8 cellular contexts compared by ENCODE assay signal in the genomic region with DNA sequence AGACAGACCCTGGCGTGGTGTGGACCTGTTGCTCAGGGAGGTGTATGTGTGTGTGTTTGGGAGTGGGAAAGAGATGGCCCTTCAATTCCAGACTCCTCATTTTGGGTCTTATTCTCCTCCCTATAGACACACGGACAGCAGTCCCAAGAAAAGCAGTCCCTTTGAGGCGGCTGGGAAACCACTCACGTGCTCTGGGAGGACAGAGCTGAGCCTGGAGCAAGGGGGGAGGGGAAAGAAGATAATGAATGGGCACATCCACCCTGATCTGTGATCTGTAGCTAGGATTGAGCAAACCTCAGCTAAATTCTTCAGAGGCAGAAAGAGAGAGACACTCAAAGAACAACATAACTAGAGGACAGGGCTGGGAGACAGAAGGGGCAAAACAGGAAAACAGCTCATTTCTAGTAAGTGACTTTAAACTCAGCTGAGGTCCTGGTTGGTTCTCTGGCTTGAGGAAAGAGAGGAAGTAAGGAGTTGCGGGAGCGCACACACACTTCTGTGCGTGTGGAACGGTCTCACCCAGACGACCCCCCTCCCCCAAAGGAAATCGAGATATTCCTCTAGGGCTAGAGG. TPM values are rescaled to one million over a fixed set of nuclear protein-coding genes. Genes with fewer than 3 reads are reported as not detected.
A peak's percentile ranks its signal among the peaks of the same experiment; 100 is the strongest.
DNase-seq lines count a peak whose midpoint lies in the region; ATAC-seq and TF ChIP-seq lines count a peak whose summit lies in the region.

No MANE protein-coding gene starts in this region.

- peaks cover 34% of the 10 kb centered on the region for H3K4me1 Mint-ChIP-seq in central memory CD8-positive, alpha-beta T cell
- peaks cover 22% of the 10 kb centered on the region for H3K4me1 Mint-ChIP-seq in mesothelial cell of epicardium

- DNase-seq in EH (ENCODE audit: low read depth) (peak; percentile 54), NAMALWA (ENCODE audit: low spot score) (peak; percentile 43), mesothelial cell of epicardium (ENCODE audit: low spot score in 2 of 2, unreplicated experiment in 2 of 2) (no peak), medulla oblongata (ENCODE audit: extremely low spot score) (no peak), H4 (ENCODE audit: low spot score) (no peak)
- no peak for DNase-seq in central memory CD8-positive, alpha-beta T cell (ENCODE audit: low spot score in 2 of 2)

- no peaks in the 10 kb centered on the region for H3K9me3 Mint-ChIP-seq in central memory CD8-positive, alpha-beta T cell
- no peaks in the 10 kb centered on the region for H3K9me3 Mint-ChIP-seq in mesothelial cell of epicardium

- ATAC-seq in central memory CD8-positive, alpha-beta T cell (replicated peaks; ENCODE audit: extremely low read depth, poor library complexity, severe bottlenecking): no peak
- ATAC-seq in HG03175 (IDR thresholded peaks at IDR 0.05; ENCODE audit: unreplicated experiment): no peak
- no peak for ATAC-seq in GM18873 (IDR thresholded peaks at IDR 0.05; ENCODE audit: low FRiP score, unreplicated experiment)

- peaks cover 26% of the 10 kb centered on the region for H3K36me3 Mint-ChIP-seq in central memory CD8-positive, alpha-beta T cell (ENCODE audit: insufficient read depth)
- H3K36me3 Mint-ChIP-seq in mesothelial cell of epicardium: no peaks in the 10 kb centered on the region

- no peaks in the 10 kb centered on the region for H3K27me3 Mint-ChIP-seq in central memory CD8-positive, alpha-beta T cell
- no peaks in the 10 kb centered on the region for H3K27me3 Mint-ChIP-seq in mesothelial cell of epicardium (ENCODE audit: low read depth)

- TF ChIP-seq CTCF in mesothelial cell of epicardium (IDR thresholded peaks at IDR 0.05; ENCODE audit: unreplicated experiment): no peak

- H3K27ac Mint-ChIP-seq in central memory CD8-positive, alpha-beta T cell (ENCODE audit: low read depth): peak overlapping the region; percentile 97
- peak overlapping the region; percentile 91 for H3K27ac Mint-ChIP-seq in mesothelial cell of epicardium

- H3K4me3 Mint-ChIP-seq in central memory CD8-positive, alpha-beta T cell: peak overlapping the region; percentile 96
- peak overlapping the region; percentile 82 for H3K4me3 Mint-ChIP-seq in mesothelial cell of epicardium

RNA-seq across cellular contexts. Expression of a gene that starts 0.8 kb away (rescaled TPM):
- total RNA-seq in mesothelial cell of epicardium: 71.2 to 78.2 TPM (median 73.2 TPM) in 3 replicates
- total RNA-seq in H4 (2014; rRNA removed; shearing (Covaris generic)): 67.3 and 79.9 TPM in 2 replicates

RNA-seq across cellular contexts. Expression of a gene that starts 26.9 kb away (rescaled TPM):
- 0.11 to 0.25 TPM (median 0.18 TPM) in 3 replicates for total RNA-seq in mesothelial cell of epicardium
- 0.06 TPM in 1 of 2 replicates, not detected in the other for total RNA-seq in H4 (2014; rRNA removed; shearing (Covaris generic))

RNA-seq across cellular contexts. Expression of a gene that starts 31.2 kb away (rescaled TPM):
- not detected in 3 replicates for total RNA-seq in mesothelial cell of epicardium
- total RNA-seq in H4 (2014; rRNA removed; shearing (Covaris generic)): not detected in 2 replicates

RNA-seq across cellular contexts. Expression of a gene that starts 31.4 kb away (rescaled TPM):
- 0.18 TPM in 1 of 3 replicates, not detected in the others for total RNA-seq in mesothelial cell of epicardium
- not detected in 2 replicates for total RNA-seq in H4 (2014; rRNA removed; shearing (Covaris generic))

RNA-seq across cellular contexts. Expression of a gene that starts 32.8 kb away (rescaled TPM):
- total RNA-seq in mesothelial cell of epicardium: 86.2 to 87.5 TPM (median 86.4 TPM) in 3 replicates
- total RNA-seq in H4 (2014; rRNA removed; shearing (Covaris generic)): 7.5 and 16.7 TPM in 2 replicates

Comparison
In these comparisons a context has a peak if more than half of its experiments do, and no peak if none do; other contexts are left out.
1. DNase-seq: peak in EH (single experiment) and NAMALWA (single experiment); none in central memory CD8-positive, alpha-beta T cell (0 of 2), mesothelial cell of epicardium (0 of 2), medulla oblongata (single experiment) and H4 (single experiment).